In genomic region chr20:11234181-11234969, GRCh38 we compare ENCODE assay signal across 13 cellular contexts.
DNase-seq lines count a peak whose midpoint lies in the region; ATAC-seq and TF ChIP-seq lines count a peak whose summit lies in the region.
"Had no signal": no experiment of that assay in that cellular context is flagged by ENCODE, and none has a peak within 500 bp of the region (broad histone marks: within the 10 kb centered on the region; RNA-seq: fewer than 3 reads in every experiment).

No MANE protein-coding gene starts in this region.

- H2BK15ac ChIP-seq in IMR-90 (ENCODE audit: low read depth, low read length) = peak overlapping the region; percentile 1; the same call in 2 of the 3 replicates

- CTCF ChIA-PET in IMR-90 (lab: Yijun Ruan, JAX) = interaction anchor here (1.2 kb wide), 1 partner anchor 11 kb away, joined by 4 read pairs; no protein-coding TSS in a partner anchor

- ATAC-seq in Right ventricle myocardium inferior (no peak), IMR-90 (ENCODE audit: low read depth) (no peak; the same call in 1 of the 2 replicates), GM19035 (IDR thresholded peaks at IDR 0.05; ENCODE audit: unreplicated experiment) (no peak), GM18520 (IDR thresholded peaks at IDR 0.05; ENCODE audit: unreplicated experiment) (no peak)
- ATAC-seq: activated CD4-positive, CD25-positive, alpha-beta regulatory T cell treated with anti-CD3 and anti-CD28 coated beads, Interleukin-2, amount 50 U/mL, for 24 hours had no signal

- H3K56ac ChIP-seq in IMR-90 (ENCODE audit: extremely low read depth, insufficient read depth, low read length) = no peak overlapping the region

- peak overlapping the region; percentile 34 for H3K27ac ChIP-seq in cardiac muscle cell
- no peak overlapping the region for H3K27ac ChIP-seq in IMR-90 (ENCODE audit: insufficient read depth, low read length)
- H3K27ac ChIP-seq in tibial artery = peak overlapping the region; percentile 73 to 78

- BruUV-seq in IMR-90 (replicated peaks; lab: Mats Ljungman, UMichigan) = no TSS peak

- WGBS in IMR-90 (ENCODE audit: extremely low coverage in 2 of 2, insufficient read length in 1 of 2), 2 experiments = no CpG with 5 or more reads among the region's 2 CpGs

- no peak for DNase-seq in cardiac muscle cell (ENCODE audit: low read depth in 1 of 2, low spot score in 1 of 2)
- no peak for DNase-seq in Right ventricle myocardium inferior (ENCODE audit: missing footprints)
- peak; percentile 16 for DNase-seq in IMR-90
- DNase-seq in fibroblast of pulmonary artery (ENCODE audit: low read depth) = peak; percentile 37
- no peak for DNase-seq in tibial artery
- no peak for DNase-seq in effector CD8-positive, alpha-beta T cell (lab: John Stamatoyannopoulos, UW)
- DNase-seq: activated T-cell treated with anti-CD3 and anti-CD28 coated beads, Interleukin-2, amount 50 U/mL, for 24 hours; NCI-H1417 treated with DMSO at 0.1 percent for 48 hours; transverse colon had no signal

- H3K4me1 ChIP-seq in cardiac muscle cell (ENCODE audit: low read depth) = peaks cover 19% of the 10 kb centered on the region
- H3K4me1 ChIP-seq in IMR-90 (ENCODE audit: control insufficient read depth, insufficient read depth, low read length) = peaks cover 8% of the 10 kb centered on the region
- H3K4me1 ChIP-seq in tibial artery = peaks cover 0 to 30% (median 10%) of the 10 kb centered on the region in 4 donors

- POLR2A ChIA-PET in IMR-90 (lab: Charles Lee; ENCODE audit: unreplicated experiment) = no interaction called here

- no peaks in the 10 kb centered on the region for H3K9me3 ChIP-seq in cardiac muscle cell (ENCODE audit: low read depth)
- H3K9me3 ChIP-seq in IMR-90 (ENCODE audit: control insufficient read depth, insufficient read depth, low read length) = no peaks in the 10 kb centered on the region
- H3K9me3 ChIP-seq in tibial artery = no peaks in the 10 kb centered on the region
- H3K9me3 ChIP-seq: transverse colon had no signal

- H2BK120ac ChIP-seq in IMR-90 (ENCODE audit: low read depth, low read length) = peak overlapping the region; percentile 41; the same call in 1 of the 2 replicates

- no peak for TF ChIP-seq POLR2A in IMR-90 (IDR thresholded peaks at IDR 0.05; ENCODE audit: low read depth, low read length)

- peak overlapping the region; percentile 21; the same call in 1 of the 2 replicates for H3K4ac ChIP-seq in IMR-90 (ENCODE audit: low read depth, low read length)

- H3K4me2 ChIP-seq in IMR-90 (ENCODE audit: low read depth, low read length) = no peak overlapping the region

- in situ Hi-C loops in IMR-90 (cut with MboI; ENCODE audit: low sequenced_read_pairs) = no loop called here

- H3K36me3 ChIP-seq in cardiac muscle cell = no peaks in the 10 kb centered on the region
- H3K36me3 ChIP-seq in IMR-90 (ENCODE audit: control insufficient read depth, insufficient read depth, low read length) = no peaks in the 10 kb centered on the region
- H3K36me3 ChIP-seq in tibial artery = no peaks in the 10 kb centered on the region
- H3K36me3 ChIP-seq: transverse colon had no signal

- no peak overlapping the region for H3K23ac ChIP-seq in IMR-90 (ENCODE audit: low read depth, low read length)

- H4K20me1 ChIP-seq in IMR-90 (ENCODE audit: insufficient read depth, low read length) = no peaks in the 10 kb centered on the region

- no peaks in the 10 kb centered on the region for H3K9me1 ChIP-seq in IMR-90 (ENCODE audit: insufficient read depth, low read length)

- intact Hi-C loops in Right ventricle myocardium inferior (cut with DNase I) (no loop called here), IMR-90 (cut with micrococcal nuclease) (no loop called here), tibial artery (cut with DNase I; ENCODE audit: low total_unique reads) (no loop called here)

- H3K27me3 ChIP-seq in cardiac muscle cell = no peaks in the 10 kb centered on the region
- no peaks in the 10 kb centered on the region for H3K27me3 ChIP-seq in IMR-90 (ENCODE audit: control insufficient read depth, insufficient read depth, low read length)
- no peaks in the 10 kb centered on the region for H3K27me3 ChIP-seq in tibial artery
- H3K27me3 ChIP-seq: transverse colon had no signal

- H3K4me3 ChIP-seq in cardiac muscle cell (no peak overlapping the region), IMR-90 (ENCODE audit: insufficient read depth, low read depth, low read length) (no peak overlapping the region), fibroblast of pulmonary artery (replicated peaks; ENCODE audit: low read depth, low read length) (no peak overlapping the region), tibial artery (no peak overlapping the region)
- H3K4me3 ChIP-seq: skin epidermis, transverse colon had no signal

- TF ChIP-seq RAD21 in IMR-90 (IDR thresholded peaks at IDR 0.05; ENCODE audit: low read length) = no peak

- no peak overlapping the region for H2BK5ac ChIP-seq in IMR-90 (ENCODE audit: low read depth, low read length, poor library complexity, severe bottlenecking)

- no peak overlapping the region for H4K91ac ChIP-seq in IMR-90 (ENCODE audit: insufficient read depth, low read depth, low read length)

- no peak overlapping the region for H4K8ac ChIP-seq in IMR-90 (ENCODE audit: low read depth in 2 of 2, low read length in 2 of 2)

- H2BK20ac ChIP-seq in IMR-90 (ENCODE audit: low read depth, low read length) = peak overlapping the region; percentile 67; the same call in 1 of the 2 replicates

- no peak overlapping the region for H3K9ac ChIP-seq in IMR-90 (ENCODE audit: low read depth, low read length)

- H2AK5ac ChIP-seq in IMR-90 (ENCODE audit: low read depth, low read length) = no peak overlapping the region

- H2AFZ ChIP-seq in IMR-90 (replicated peaks; ENCODE audit: low read length, poor library complexity) = no peak overlapping the region

- H3K79me1 ChIP-seq in IMR-90 (ENCODE audit: low read depth in 1 of 2, low read length in 2 of 2) = no peaks in the 10 kb centered on the region

- peak overlapping the region; percentile 31 for H3K18ac ChIP-seq in IMR-90 (ENCODE audit: low read depth, low read length)

- dilution Hi-C loops in IMR-90 (cut with HindIII; ENCODE audit: low sequenced_read_pairs, unreplicated experiment) = no loop called here

- TF ChIP-seq CTCF in cardiac muscle cell (IDR thresholded peaks at IDR 0.05; ENCODE audit: low read depth, low read length) = no peak
- TF ChIP-seq CTCF in IMR-90 (conservative IDR thresholded peaks at IDR 0.05; ENCODE audit: low read depth, low read length) = no peak
- no peak for TF ChIP-seq CTCF in fibroblast of pulmonary artery (IDR thresholded peaks at IDR 0.05; ENCODE audit: low read length, missing control alignments)
- no peak for TF ChIP-seq CTCF in tibial artery (IDR thresholded peaks at IDR 0.05)

- no peak overlapping the region for H2AK9ac ChIP-seq in IMR-90 (replicated peaks; ENCODE audit: low read depth, low read length, poor library complexity)

- peak overlapping the region; percentile 57; the same call in 1 of the 2 replicates for H3K14ac ChIP-seq in IMR-90 (replicated peaks; ENCODE audit: low read depth, low read length)

- H4K5ac ChIP-seq in IMR-90 (ENCODE audit: low read depth, low read length) = peak overlapping the region; percentile 54; the same call in 1 of the 2 replicates

TF ChIP-seq in IMR-90, 13 proteins besides CTCF, POLR2A, EP300 and RAD21:
- TF ChIP-seq MXI1 (IDR thresholded peaks at IDR 0.05; ENCODE audit: borderline replicate concordance, low read depth, low read length) (no peak), CEBPB (IDR thresholded peaks at IDR 0.05; ENCODE audit: low read depth, low read length) (no peak), SMC3 (IDR thresholded peaks at IDR 0.05; ENCODE audit: low read depth, low read length) (no peak), RFX5 (IDR thresholded peaks at IDR 0.05; ENCODE audit: low read depth, low read length) (no peak), MAZ (IDR thresholded peaks at IDR 0.05; ENCODE audit: borderline replicate concordance, low read depth, low read length) (no peak), MAFK (IDR thresholded peaks at IDR 0.05; ENCODE audit: low read depth, low read length) (no peak), FOS (IDR thresholded peaks at IDR 0.05; ENCODE audit: low read depth, low read length) (no peak)
- TF ChIP-seq, protein P1, sequence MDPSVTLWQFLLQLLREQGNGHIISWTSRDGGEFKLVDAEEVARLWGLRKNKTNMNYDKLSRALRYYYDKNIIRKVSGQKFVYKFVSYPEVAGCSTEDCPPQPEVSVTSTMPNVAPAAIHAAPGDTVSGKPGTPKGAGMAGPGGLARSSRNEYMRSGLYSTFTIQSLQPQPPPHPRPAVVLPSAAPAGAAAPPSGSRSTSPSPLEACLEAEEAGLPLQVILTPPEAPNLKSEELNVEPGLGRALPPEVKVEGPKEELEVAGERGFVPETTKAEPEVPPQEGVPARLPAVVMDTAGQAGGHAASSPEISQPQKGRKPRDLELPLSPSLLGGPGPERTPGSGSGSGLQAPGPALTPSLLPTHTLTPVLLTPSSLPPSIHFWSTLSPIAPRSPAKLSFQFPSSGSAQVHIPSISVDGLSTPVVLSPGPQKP (IDR thresholded peaks at IDR 0.05; ENCODE audit: borderline replicate concordance, low read depth, low read length) = no peak
TF ChIP-seq in IMR-90: peak in this region for 0.

Comparison
In these comparisons a context has a peak if more than half of its experiments do, and no peak if none do; other contexts are left out.
1. DNase-seq: peak in IMR-90 (single experiment) and fibroblast of pulmonary artery (single experiment); none in cardiac muscle cell (0 of 2), Right ventricle myocardium inferior (single experiment), tibial artery (0 of 2) and effector CD8-positive, alpha-beta T cell (single experiment).